1 cellular context compared by ENCODE assay signal in genomic region chr3:184765730-184766074, GRCh38.
TF ChIP-seq lines count a peak whose summit lies in the region.

No MANE protein-coding gene starts in this region.

TF ChIP-seq in IMR-90, 13 proteins besides CTCF, POLR2A, EP300 and RAD21 (continued from another document):
- TF ChIP-seq MAZ (IDR thresholded peaks at IDR 0.05; ENCODE audit: borderline replicate concordance, low read depth, low read length) (no peak), SMC3 (IDR thresholded peaks at IDR 0.05; ENCODE audit: low read depth, low read length) (no peak), RFX5 (IDR thresholded peaks at IDR 0.05; ENCODE audit: low read depth, low read length) (no peak), ELK1 (IDR thresholded peaks at IDR 0.05; ENCODE audit: borderline replicate concordance, low read depth, low read length) (no peak), CHD1 (IDR thresholded peaks at IDR 0.05; ENCODE audit: low read depth, low read length) (no peak)
